Comparison of ENCODE assay signal across 1 cellular context in the genomic region with DNA sequence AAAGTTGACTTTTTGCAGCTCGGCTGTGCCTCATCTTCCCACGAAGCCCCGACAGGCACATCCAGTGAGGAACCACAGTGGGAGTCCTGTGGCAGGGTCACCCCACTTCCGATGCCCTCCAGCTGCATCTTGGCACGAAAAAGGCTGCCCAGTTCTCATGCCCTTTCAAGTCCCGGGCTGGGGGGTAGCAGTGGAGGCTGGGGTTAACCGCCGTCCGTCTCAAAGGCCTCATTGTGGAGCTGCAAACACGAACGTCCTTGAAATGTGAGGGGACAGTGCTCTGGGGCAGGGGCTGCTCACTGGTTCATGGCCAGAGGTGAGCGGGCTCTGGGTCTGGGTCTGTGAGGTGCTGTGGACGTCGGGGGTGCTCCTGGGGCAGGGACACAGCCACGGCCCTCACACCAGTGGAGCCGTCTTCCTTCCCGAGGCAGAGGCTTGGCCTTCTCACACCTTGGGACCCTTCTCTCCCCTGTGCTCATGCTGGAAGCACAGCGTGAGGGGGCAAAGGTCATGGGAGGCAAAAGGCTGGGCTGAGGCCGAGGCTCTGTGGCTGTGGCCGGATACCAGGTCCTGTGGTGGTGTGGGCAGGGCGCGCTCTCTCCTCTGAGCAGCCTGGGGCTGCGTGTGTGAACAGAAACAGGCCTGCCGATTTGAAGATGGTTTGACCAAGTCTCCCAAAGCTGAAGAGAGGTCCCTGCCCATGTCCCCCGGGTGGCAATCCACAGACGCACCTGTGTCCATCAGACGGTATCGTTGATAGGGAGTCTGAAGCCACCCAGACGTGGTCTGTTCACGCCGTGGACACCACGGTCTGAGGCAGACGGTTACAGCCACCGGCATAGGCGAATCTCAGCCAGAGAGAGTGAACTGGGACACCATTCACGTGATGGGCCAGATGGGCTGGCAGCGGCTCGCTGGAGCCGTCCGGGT.
TF ChIP-seq lines count a peak whose summit lies in the region.

No MANE protein-coding gene starts in this region.

TF ChIP-seq in H1, 55 proteins besides CTCF, POLR2A, EP300 and RAD21:
- no peak for TF ChIP-seq MAFK (IDR thresholded peaks at IDR 0.05; ENCODE audit: low read depth, low read length)
- TF ChIP-seq TBP (IDR thresholded peaks at IDR 0.05; ENCODE audit: low read depth, low read length) = no peak
- TF ChIP-seq KDM1A (IDR thresholded peaks at IDR 0.05; ENCODE audit: borderline replicate concordance, low read length) = no peak
- no peak for TF ChIP-seq HDAC6 (IDR thresholded peaks at IDR 0.05; ENCODE audit: low read depth, low read length)
- TF ChIP-seq BCL11A (IDR thresholded peaks at IDR 0.05; ENCODE audit: low read depth in 2 of 2, low read length in 2 of 2) = no peak
- TF ChIP-seq JUND (IDR thresholded peaks at IDR 0.05; ENCODE audit: low read length) = no peak
- TF ChIP-seq TEAD4 (IDR thresholded peaks at IDR 0.05; ENCODE audit: low read depth, low read length) = no peak
- no peak for TF ChIP-seq PHF8 (conservative IDR thresholded peaks at IDR 0.05; ENCODE audit: low read depth, low read length)
- TF ChIP-seq ASH2L (IDR thresholded peaks at IDR 0.05; ENCODE audit: low read length) = no peak
- no peak for TF ChIP-seq SUZ12 (IDR thresholded peaks at IDR 0.05; ENCODE audit: low read length)
- TF ChIP-seq, protein P1, sequence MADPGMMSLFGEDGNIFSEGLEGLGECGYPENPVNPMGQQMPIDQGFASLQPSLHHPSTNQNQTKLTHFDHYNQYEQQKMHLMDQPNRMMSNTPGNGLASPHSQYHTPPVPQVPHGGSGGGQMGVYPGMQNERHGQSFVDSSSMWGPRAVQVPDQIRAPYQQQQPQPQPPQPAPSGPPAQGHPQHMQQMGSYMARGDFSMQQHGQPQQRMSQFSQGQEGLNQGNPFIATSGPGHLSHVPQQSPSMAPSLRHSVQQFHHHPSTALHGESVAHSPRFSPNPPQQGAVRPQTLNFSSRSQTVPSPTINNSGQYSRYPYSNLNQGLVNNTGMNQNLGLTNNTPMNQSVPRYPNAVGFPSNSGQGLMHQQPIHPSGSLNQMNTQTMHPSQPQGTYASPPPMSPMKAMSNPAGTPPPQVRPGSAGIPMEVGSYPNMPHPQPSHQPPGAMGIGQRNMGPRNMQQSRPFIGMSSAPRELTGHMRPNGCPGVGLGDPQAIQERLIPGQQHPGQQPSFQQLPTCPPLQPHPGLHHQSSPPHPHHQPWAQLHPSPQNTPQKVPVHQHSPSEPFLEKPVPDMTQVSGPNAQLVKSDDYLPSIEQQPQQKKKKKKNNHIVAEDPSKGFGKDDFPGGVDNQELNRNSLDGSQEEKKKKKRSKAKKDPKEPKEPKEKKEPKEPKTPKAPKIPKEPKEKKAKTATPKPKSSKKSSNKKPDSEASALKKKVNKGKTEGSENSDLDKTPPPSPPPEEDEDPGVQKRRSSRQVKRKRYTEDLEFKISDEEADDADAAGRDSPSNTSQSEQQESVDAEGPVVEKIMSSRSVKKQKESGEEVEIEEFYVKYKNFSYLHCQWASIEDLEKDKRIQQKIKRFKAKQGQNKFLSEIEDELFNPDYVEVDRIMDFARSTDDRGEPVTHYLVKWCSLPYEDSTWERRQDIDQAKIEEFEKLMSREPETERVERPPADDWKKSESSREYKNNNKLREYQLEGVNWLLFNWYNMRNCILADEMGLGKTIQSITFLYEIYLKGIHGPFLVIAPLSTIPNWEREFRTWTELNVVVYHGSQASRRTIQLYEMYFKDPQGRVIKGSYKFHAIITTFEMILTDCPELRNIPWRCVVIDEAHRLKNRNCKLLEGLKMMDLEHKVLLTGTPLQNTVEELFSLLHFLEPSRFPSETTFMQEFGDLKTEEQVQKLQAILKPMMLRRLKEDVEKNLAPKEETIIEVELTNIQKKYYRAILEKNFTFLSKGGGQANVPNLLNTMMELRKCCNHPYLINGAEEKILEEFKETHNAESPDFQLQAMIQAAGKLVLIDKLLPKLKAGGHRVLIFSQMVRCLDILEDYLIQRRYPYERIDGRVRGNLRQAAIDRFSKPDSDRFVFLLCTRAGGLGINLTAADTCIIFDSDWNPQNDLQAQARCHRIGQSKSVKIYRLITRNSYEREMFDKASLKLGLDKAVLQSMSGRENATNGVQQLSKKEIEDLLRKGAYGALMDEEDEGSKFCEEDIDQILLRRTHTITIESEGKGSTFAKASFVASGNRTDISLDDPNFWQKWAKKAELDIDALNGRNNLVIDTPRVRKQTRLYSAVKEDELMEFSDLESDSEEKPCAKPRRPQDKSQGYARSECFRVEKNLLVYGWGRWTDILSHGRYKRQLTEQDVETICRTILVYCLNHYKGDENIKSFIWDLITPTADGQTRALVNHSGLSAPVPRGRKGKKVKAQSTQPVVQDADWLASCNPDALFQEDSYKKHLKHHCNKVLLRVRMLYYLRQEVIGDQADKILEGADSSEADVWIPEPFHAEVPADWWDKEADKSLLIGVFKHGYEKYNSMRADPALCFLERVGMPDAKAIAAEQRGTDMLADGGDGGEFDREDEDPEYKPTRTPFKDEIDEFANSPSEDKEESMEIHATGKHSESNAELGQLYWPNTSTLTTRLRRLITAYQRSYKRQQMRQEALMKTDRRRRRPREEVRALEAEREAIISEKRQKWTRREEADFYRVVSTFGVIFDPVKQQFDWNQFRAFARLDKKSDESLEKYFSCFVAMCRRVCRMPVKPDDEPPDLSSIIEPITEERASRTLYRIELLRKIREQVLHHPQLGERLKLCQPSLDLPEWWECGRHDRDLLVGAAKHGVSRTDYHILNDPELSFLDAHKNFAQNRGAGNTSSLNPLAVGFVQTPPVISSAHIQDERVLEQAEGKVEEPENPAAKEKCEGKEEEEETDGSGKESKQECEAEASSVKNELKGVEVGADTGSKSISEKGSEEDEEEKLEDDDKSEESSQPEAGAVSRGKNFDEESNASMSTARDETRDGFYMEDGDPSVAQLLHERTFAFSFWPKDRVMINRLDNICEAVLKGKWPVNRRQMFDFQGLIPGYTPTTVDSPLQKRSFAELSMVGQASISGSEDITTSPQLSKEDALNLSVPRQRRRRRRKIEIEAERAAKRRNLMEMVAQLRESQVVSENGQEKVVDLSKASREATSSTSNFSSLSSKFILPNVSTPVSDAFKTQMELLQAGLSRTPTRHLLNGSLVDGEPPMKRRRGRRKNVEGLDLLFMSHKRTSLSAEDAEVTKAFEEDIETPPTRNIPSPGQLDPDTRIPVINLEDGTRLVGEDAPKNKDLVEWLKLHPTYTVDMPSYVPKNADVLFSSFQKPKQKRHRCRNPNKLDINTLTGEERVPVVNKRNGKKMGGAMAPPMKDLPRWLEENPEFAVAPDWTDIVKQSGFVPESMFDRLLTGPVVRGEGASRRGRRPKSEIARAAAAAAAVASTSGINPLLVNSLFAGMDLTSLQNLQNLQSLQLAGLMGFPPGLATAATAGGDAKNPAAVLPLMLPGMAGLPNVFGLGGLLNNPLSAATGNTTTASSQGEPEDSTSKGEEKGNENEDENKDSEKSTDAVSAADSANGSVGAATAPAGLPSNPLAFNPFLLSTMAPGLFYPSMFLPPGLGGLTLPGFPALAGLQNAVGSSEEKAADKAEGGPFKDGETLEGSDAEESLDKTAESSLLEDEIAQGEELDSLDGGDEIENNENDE (IDR thresholded peaks at IDR 0.05; ENCODE audit: insufficient replicate concordance, low read length) = no peak
- no peak for TF ChIP-seq GABPA (IDR thresholded peaks at IDR 0.05; ENCODE audit: borderline replicate concordance, insufficient read depth, low read length)
- TF ChIP-seq SIRT6 (IDR thresholded peaks at IDR 0.05; ENCODE audit: low read length) = no peak
- TF ChIP-seq, protein P2, sequence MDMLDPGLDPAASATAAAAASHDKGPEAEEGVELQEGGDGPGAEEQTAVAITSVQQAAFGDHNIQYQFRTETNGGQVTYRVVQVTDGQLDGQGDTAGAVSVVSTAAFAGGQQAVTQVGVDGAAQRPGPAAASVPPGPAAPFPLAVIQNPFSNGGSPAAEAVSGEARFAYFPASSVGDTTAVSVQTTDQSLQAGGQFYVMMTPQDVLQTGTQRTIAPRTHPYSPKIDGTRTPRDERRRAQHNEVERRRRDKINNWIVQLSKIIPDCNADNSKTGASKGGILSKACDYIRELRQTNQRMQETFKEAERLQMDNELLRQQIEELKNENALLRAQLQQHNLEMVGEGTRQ (IDR thresholded peaks at IDR 0.05; ENCODE audit: low read length) = no peak
- no peak for TF ChIP-seq BRCA1 (IDR thresholded peaks at IDR 0.05; ENCODE audit: low read depth, low read length)
- no peak for TF ChIP-seq RBBP5 (IDR thresholded peaks at IDR 0.05; ENCODE audit: borderline replicate concordance, low read depth, low read length)
- TF ChIP-seq SIX5 (IDR thresholded peaks at IDR 0.05; ENCODE audit: low read depth, low read length) = no peak
- TF ChIP-seq GTF2F1 (IDR thresholded peaks at IDR 0.05; ENCODE audit: borderline replicate concordance, low read depth, low read length) = no peak
